ENCODE assay signal across 31 cellular contexts in genomic region chr2:218180728-218181127, GRCh38. TPM values are rescaled to one million over a fixed set of nuclear protein-coding genes. Genes with fewer than 3 reads are reported as not detected.
DNase-seq lines count a peak whose midpoint lies in the region; ATAC-seq and TF ChIP-seq lines count a peak whose summit lies in the region.
"Had no signal": no experiment of that assay in that cellular context is flagged by ENCODE, and none has a peak within 500 bp of the region (broad histone marks: within the 10 kb centered on the region; RNA-seq: fewer than 3 reads in every experiment).

No MANE protein-coding gene starts in this region.

- H3K23ac ChIP-seq in trophoblast cell (ENCODE audit: low read length): no peak overlapping the region

- H3K9me3 ChIP-seq in mucosa of descending colon: no peaks in the 10 kb centered on the region
- H3K9me3 ChIP-seq in trophoblast cell (ENCODE audit: insufficient read depth, low read depth, low read length): no peaks in the 10 kb centered on the region
- H3K9me3 ChIP-seq: Caco-2, gastroesophageal sphincter, ovary, SJCRH30, thyroid gland had no signal

- H2AFZ ChIP-seq in trophoblast cell (ENCODE audit: insufficient read depth, low read length, poor library complexity): no peak overlapping the region

- H3K9ac ChIP-seq in trophoblast cell (ENCODE audit: low read length): no peak overlapping the region

- no peak overlapping the region for H4K8ac ChIP-seq in trophoblast cell (ENCODE audit: low read depth, low read length)

- DNase-seq in RPMI7951 (ENCODE audit: low read depth) (peak; percentile 35), epithelial cell of esophagus (ENCODE audit: low read depth) (peak; percentile 33), mucosa of descending colon (peak in 2 of 3 donors; percentile 34 to 52), ecto neural progenitor cell (ENCODE audit: low spot score) (no peak), trophoblast cell (no peak)
- no peak for DNase-seq in effector CD8-positive, alpha-beta T cell (lab: John Stamatoyannopoulos, UW)
- DNase-seq: activated CD4-positive, alpha-beta T cell treated with anti-CD3 and anti-CD28 coated beads, Interleukin-2, amount 10 ng/mL, durations not matched to agents 7 days and 5 days; activated gamma-delta T cell; activated naive CD8-positive, alpha-beta T cell treated with anti-CD3 and anti-CD28 coated beads for 36 hours; aorta; Caco-2; DMS53; effector memory CD4-positive, alpha-beta T cell; hippocampal formation; NCI-H146; NCI-H2107; NCI-H345; NCI-H69; ovary; retina; SJCRH30; stimulated activated CD8-positive, alpha-beta memory T cell treated with anti-CD3 and anti-CD28 coated beads, Interleukin-4, amount 100 ng/mL, for 48 hours; T1000; thyroid gland had no signal

- no peak overlapping the region for H2AK5ac ChIP-seq in trophoblast cell (ENCODE audit: low read length)

- H3K36me3 ChIP-seq in mucosa of descending colon (ENCODE audit: low read depth) (no peaks in the 10 kb centered on the region), trophoblast cell (ENCODE audit: control insufficient read depth in 1 of 2, insufficient read depth in 2 of 2, low read length in 2 of 2) (no peaks in the 10 kb centered on the region)
- H3K36me3 ChIP-seq: gastroesophageal sphincter, ovary, SJCRH30, thyroid gland had no signal

- H3K4ac ChIP-seq in trophoblast cell (ENCODE audit: low read depth, low read length): no peak overlapping the region

- intact Hi-C loops in mucosa of descending colon (cut with DNase I, micrococcal nuclease): loop anchor here (10.0 kb wide), 1 partner anchor 74 kb away; no protein-coding TSS in a partner anchor

- no peak overlapping the region for H3K4me3 ChIP-seq in epithelial cell of esophagus (ENCODE audit: low read length)
- H3K4me3 ChIP-seq in mucosa of descending colon: no peak overlapping the region
- no peak overlapping the region for H3K4me3 ChIP-seq in trophoblast cell (ENCODE audit: low read depth, low read length)
- H3K4me3 ChIP-seq: gastroesophageal sphincter, ovary, SJCRH30, thyroid gland had no signal

- H4K12ac ChIP-seq in trophoblast cell (ENCODE audit: low read depth, low read length): no peak overlapping the region

- no peak overlapping the region for H2BK5ac ChIP-seq in trophoblast cell (ENCODE audit: low read depth, low read length, poor library complexity)

- WGBS in trophoblast cell (ENCODE audit: extremely low coverage, insufficient coverage, insufficient read length): no CpG with 5 or more reads among the region's 4 CpGs

- peaks cover 11% of the 10 kb centered on the region for H3K4me1 ChIP-seq in mucosa of descending colon (ENCODE audit: low read depth)
- peaks cover 0 to 2% of the 10 kb centered on the region in 2 experiments for H3K4me1 ChIP-seq in trophoblast cell (ENCODE audit: control insufficient read depth in 1 of 2, insufficient read depth in 2 of 2, low read length in 2 of 2)
- H3K4me1 ChIP-seq: Caco-2, gastroesophageal sphincter, SJCRH30, thyroid gland had no signal

- H3K18ac ChIP-seq in trophoblast cell (ENCODE audit: low read length): no peak overlapping the region

- H3K79me1 ChIP-seq in trophoblast cell (ENCODE audit: low read length): no peaks in the 10 kb centered on the region

- no peak overlapping the region for H2BK12ac ChIP-seq in trophoblast cell (ENCODE audit: low read length)

- no peak for TF ChIP-seq CTCF in epithelial cell of esophagus (IDR thresholded peaks at IDR 0.05; ENCODE audit: insufficient read depth, low read depth, low read length, missing control alignments)
- no peak for TF ChIP-seq CTCF in mucosa of descending colon (IDR thresholded peaks at IDR 0.05)

- no peak overlapping the region for H2BK120ac ChIP-seq in trophoblast cell (ENCODE audit: insufficient read depth, low read length, poor library complexity)

- H4K91ac ChIP-seq in trophoblast cell (ENCODE audit: low read depth, low read length): no peak overlapping the region

- H3K4me2 ChIP-seq in trophoblast cell (ENCODE audit: low read length): no peak overlapping the region

- no peaks in the 10 kb centered on the region for H3K27me3 ChIP-seq in trophoblast cell (ENCODE audit: insufficient read depth, low read length)
- H3K27me3 ChIP-seq: gastroesophageal sphincter, ovary, thyroid gland had no signal

- H3K27ac ChIP-seq in trophoblast cell (ENCODE audit: low read depth, low read length): no peak overlapping the region
- H3K27ac ChIP-seq: C4-2B, gastroesophageal sphincter, ovary, SJCRH30, thyroid gland had no signal

- no peak overlapping the region for H3K14ac ChIP-seq in trophoblast cell (ENCODE audit: low read length)

- H3K79me2 ChIP-seq in trophoblast cell (ENCODE audit: control insufficient read depth, insufficient read depth, low read length, poor library complexity): no peaks in the 10 kb centered on the region

- ATAC-seq in mucosa of descending colon (peak; percentile 48), GM19452 (IDR thresholded peaks at IDR 0.05; ENCODE audit: unreplicated experiment) (no peak)
- ATAC-seq: gastroesophageal sphincter, Panc1, WTC11 had no signal

RNA-seq across cellular contexts. Expression of gene CXCR1, which starts 14.0 kb away (rescaled TPM):
- total RNA-seq in RPMI7951 (2014; rRNA removed; shearing (Covaris generic)): not detected in 2 replicates
- total RNA-seq in mucosa of descending colon: under 1 TPM in 2 of 3 donors, not detected in 1; 0.13 to 0.27 TPM
- polyA plus RNA-seq in trophoblast cell (2013): not detected in 2 replicates
- total RNA-seq: activated CD8-positive, alpha-beta memory T cell treated with anti-CD3 and anti-CD28 coated beads for 36 hours; activated naive CD8-positive, alpha-beta T cell treated with anti-CD3 and anti-CD28 coated beads for 36 hours; Caco-2; SJCRH30; WTC11 had no signal
- polyA plus RNA-seq: neural cell had no signal

RNA-seq across cellular contexts. Expression of gene ARPC2, which starts 36.3 kb away (rescaled TPM):
- 600 and 648 TPM in 2 replicates for total RNA-seq in RPMI7951 (2014; rRNA removed; shearing (Covaris generic))
- total RNA-seq in mucosa of descending colon: 100 to 1,000 TPM; 262 to 322 (median 313) TPM
- 573 and 598 TPM in 2 replicates for polyA plus RNA-seq in trophoblast cell (2013)

RNA-seq across cellular contexts. Expression of gene CXCR2, which starts 54.9 kb away (rescaled TPM):
- total RNA-seq in RPMI7951 (2014; rRNA removed; shearing (Covaris generic)): not detected in 2 replicates
- 1 to 10 TPM in 1 of 3 donors, under 1 TPM in 1, not detected in 1; 0.35 to 1.1 TPM for total RNA-seq in mucosa of descending colon
- polyA plus RNA-seq in trophoblast cell (2013): 0.18 and 0.24 TPM in 2 replicates
- total RNA-seq: activated CD8-positive, alpha-beta memory T cell treated with anti-CD3 and anti-CD28 coated beads for 36 hours; Caco-2; SJCRH30 had no signal
- polyA plus RNA-seq: neural cell had no signal

Comparison
In these comparisons a context has a peak if more than half of its experiments do, and no peak if none do; other contexts are left out.
1. DNase-seq: peak in RPMI7951 (single experiment), epithelial cell of esophagus (single experiment) and mucosa of descending colon (2 of 3); none in effector CD8-positive, alpha-beta T cell (single experiment), ecto neural progenitor cell (single experiment) and trophoblast cell (0 of 2).